7 cellular contexts compared by ENCODE assay signal in genomic region chr14:48319823-48320222, GRCh38.
"Had no signal": no experiment of that assay in that cellular context is flagged by ENCODE, and none has a peak within 500 bp of the region (broad histone marks: within the 10 kb centered on the region; RNA-seq: fewer than 3 reads in every experiment).

No MANE protein-coding gene starts in this region.

- H3K4me3 ChIP-seq: GM23248, HAP-1 had no signal

- H3K9ac ChIP-seq: GM23248 had no signal

- H3K36me3 ChIP-seq: HAP-1 had no signal

- DNase-seq: GM23248, GOT3, H7, HFFc6, KBM-7 had no signal

- H3K4me1 ChIP-seq: HAP-1 had no signal

- H3K9me3 ChIP-seq: HAP-1 had no signal

- H3K27ac ChIP-seq: GM23248, HL-60 had no signal

- H2AFZ ChIP-seq: GM23248 had no signal
